In genomic region chr12:45051490-45052105, GRCh38 we compare ENCODE assay signal across 10 cellular contexts. TPM values are rescaled to one million over a fixed set of nuclear protein-coding genes. Genes with fewer than 3 reads are reported as not detected.
DNase-seq lines count a peak whose midpoint lies in the region; ATAC-seq, FAIRE-seq and TF ChIP-seq lines count a peak whose summit lies in the region.
"Had no signal": no experiment of that assay in that cellular context is flagged by ENCODE, and none has a peak within 500 bp of the region (broad histone marks: within the 10 kb centered on the region; RNA-seq: fewer than 3 reads in every experiment).

No MANE protein-coding gene starts in this region.

- no peak for ATAC-seq in GM21576 (IDR thresholded peaks at IDR 0.05; ENCODE audit: unreplicated experiment)

- CTCF ChIA-PET in AG04450 (lab: Charles Lee): no interaction called here

- POLR2A ChIA-PET in AG04450 (lab: Yijun Ruan, JAX): no interaction called here

- TF ChIP-seq POLR2A in thyroid gland (IDR thresholded peaks at IDR 0.05): no peak

- no peaks in the 10 kb centered on the region for H3K36me3 Mint-ChIP-seq in nephron progenitor cell (ENCODE audit: low read depth)

- no peak for TF ChIP-seq CTCF in AG04450 (IDR thresholded peaks at IDR 0.05; ENCODE audit: low read depth, low read length)
- no peak for TF ChIP-seq CTCF in dorsolateral prefrontal cortex (IDR thresholded peaks at IDR 0.05 in 54 of 56, conservative IDR thresholded peaks at IDR 0.05 in 2 of 56; ENCODE audit: low read depth in 1 of 56, partially characterized antibody in 56 of 56)
- no peak for TF ChIP-seq CTCF in nephron progenitor cell (IDR thresholded peaks at IDR 0.05)
- no peak for TF ChIP-seq CTCF in thyroid gland (IDR thresholded peaks at IDR 0.05)

- DNase-seq in AG04450 (ENCODE audit: low read depth, low spot score) (no peak), NCI-H1105 treated with DMSO at 0.1 percent for 48 hours (lab: John Stamatoyannopoulos, UW) (peak; percentile 57), dorsolateral prefrontal cortex (no peak), nephron progenitor cell (no peak), HTR-8/SVneo (ENCODE audit: insufficient read length, low spot score) (no peak), NCI-H510A treated with DMSO at 0.1 percent for 48 hours (lab: John Stamatoyannopoulos, UW) (no peak), thyroid gland (no peak)
- DNase-seq: kidney glomerular epithelial cell had no signal

- H3K27me3 Mint-ChIP-seq in nephron progenitor cell (ENCODE audit: low read depth, poor library complexity): peaks cover 88% of the 10 kb centered on the region

- FAIRE-seq in HTR-8/SVneo (lab: Jason Lieb, UNC): no peak

- WGBS in thyroid gland, 2 donors: 13 to 17% methylated on average over 15 to 18 of the region's 25 CpGs

- no peaks in the 10 kb centered on the region for H3K9me3 Mint-ChIP-seq in nephron progenitor cell

- peak overlapping the region; percentile 92 for H3K4me3 Mint-ChIP-seq in nephron progenitor cell

- peaks cover 26% of the 10 kb centered on the region for H3K27me3 ChIP-seq in AG04450 (ENCODE audit: control insufficient read depth, insufficient read depth, low read length)
- peaks cover 0 to 47% (median 12%) of the 10 kb centered on the region in 45 donors for H3K27me3 ChIP-seq in dorsolateral prefrontal cortex
- peaks cover 4% of the 10 kb centered on the region for H3K27me3 ChIP-seq in thyroid gland

- H3K4me1 Mint-ChIP-seq in nephron progenitor cell: peaks cover 17% of the 10 kb centered on the region

- H3K27ac ChIP-seq in AG04450 (ENCODE audit: low read depth, low read length): no peak overlapping the region
- H3K27ac ChIP-seq in dorsolateral prefrontal cortex: peak overlapping the region in 38 of 59 donors; percentile 6 to 81 (median 62)
- no peak overlapping the region for H3K27ac ChIP-seq in thyroid gland

- H3K4me1 ChIP-seq in thyroid gland: peaks cover 0 to 8% of the 10 kb centered on the region in 2 donors

- H3K4me3 ChIP-seq in AG04450 (ENCODE audit: low read depth, low read length) (peak overlapping the region; percentile 45), dorsolateral prefrontal cortex (peak overlapping the region; percentile 27 to 73 (median 57)), thyroid gland (replicated peaks in 1 of 3) (no peak overlapping the region)

- intact Hi-C loops in dorsolateral prefrontal cortex (cut with DNase I): no loop called here
- intact Hi-C loops in thyroid gland (cut with DNase I): no loop called here

- no peaks in the 10 kb centered on the region for H3K9me3 ChIP-seq in AG04450 (ENCODE audit: control insufficient read depth, insufficient read depth, low read length)
- no peaks in the 10 kb centered on the region for H3K9me3 ChIP-seq in thyroid gland

- H3K27ac Mint-ChIP-seq in nephron progenitor cell: no peak overlapping the region

- H3K36me3 ChIP-seq in thyroid gland: no peaks in the 10 kb centered on the region

RNA-seq across cellular contexts. Expression of gene DBX2, which starts 0.7 kb away (rescaled TPM):
- not detected in 2 replicates for polyA plus RNA-seq in AG04450 (2011; rRNA removed)
- not detected in 2 replicates for polyA minus RNA-seq in AG04450 (2011; rRNA and poly(A)+ RNA removed)
- total RNA-seq in dorsolateral prefrontal cortex: 1 to 10 TPM in 119 of 120 experiments, under 1 TPM in 1; 1.00 to 9.6 (median 3.5) TPM
- total RNA-seq in thyroid gland: 1 to 10 TPM in 1 of 4 donors, under 1 TPM in 3; 0.13 to 3.0 (median 0.74) TPM
- total RNA-seq: OCI-LY7 had no signal

Comparison
In these comparisons a context has a peak if more than half of its experiments do, and no peak if none do; other contexts are left out.
1. H3K27ac ChIP-seq: peak in dorsolateral prefrontal cortex (38 of 59); none in AG04450 (single experiment) and thyroid gland (0 of 3).
2. H3K4me3 ChIP-seq: peak in AG04450 (single experiment) and dorsolateral prefrontal cortex (59 of 59); none in thyroid gland (0 of 3).